ENCODE assay signal across 10 cellular contexts in the genomic region with DNA sequence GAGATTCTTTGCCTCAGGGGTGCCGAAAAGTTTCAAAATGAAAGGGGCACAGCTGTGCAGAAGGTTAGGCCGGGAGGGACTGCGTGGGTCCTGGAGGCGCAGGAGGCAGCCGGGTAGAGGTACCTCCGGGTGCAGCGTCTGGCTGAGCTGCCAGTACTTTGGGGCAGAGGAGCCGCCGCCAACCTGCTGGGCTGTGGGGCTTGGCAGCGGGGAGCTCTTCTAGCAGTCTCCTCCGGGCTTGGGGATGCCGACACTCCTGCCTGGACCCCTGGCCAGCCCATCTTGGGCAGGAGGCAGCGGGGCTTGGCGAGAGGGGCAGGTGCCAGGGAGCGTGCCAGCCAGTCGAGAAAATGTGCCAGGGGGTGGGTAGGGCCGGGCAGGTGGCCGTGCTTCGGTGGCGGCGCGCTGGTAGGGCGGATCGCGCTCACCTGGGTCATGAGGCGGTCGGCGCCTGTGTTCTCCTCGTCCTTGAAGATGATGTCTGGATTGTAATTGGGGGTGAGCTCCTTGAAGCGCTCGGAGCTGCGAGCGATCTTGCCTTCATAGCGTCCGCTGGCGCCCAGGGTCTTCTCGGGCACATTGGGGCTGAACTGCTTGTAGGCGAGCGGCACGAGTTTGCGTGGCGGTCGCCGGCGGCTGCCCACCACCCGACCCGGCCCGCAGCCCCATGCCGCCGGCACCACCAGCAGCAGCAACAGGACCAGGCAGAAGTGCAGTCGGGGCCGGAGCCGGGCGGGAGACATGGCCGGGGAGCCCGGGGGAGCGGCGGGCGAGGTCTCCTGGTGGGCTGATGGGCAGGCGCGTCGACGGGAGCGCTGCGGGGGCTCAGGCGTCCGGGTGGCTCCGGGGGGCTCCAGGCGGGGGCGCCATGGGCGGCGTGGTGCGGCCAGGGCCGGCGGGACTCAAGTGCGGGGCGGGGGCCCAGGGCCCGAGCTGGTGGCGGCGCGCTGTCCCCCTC. TPM values are rescaled to one million over a fixed set of nuclear protein-coding genes. Genes with fewer than 3 reads are reported as not detected.
DNase-seq lines count a peak whose midpoint lies in the region; ATAC-seq and TF ChIP-seq lines count a peak whose summit lies in the region.
"Had no signal": no experiment of that assay in that cellular context is flagged by ENCODE, and none has a peak within 500 bp of the region (broad histone marks: within the 10 kb centered on the region; RNA-seq: fewer than 3 reads in every experiment).

No MANE protein-coding gene starts in this region.

- 3% methylated on average over 81 of the region's 81 CpGs for WGBS in right cardiac atrium
- 2% methylated on average over 81 of the region's 81 CpGs for WGBS in urinary bladder
- WGBS in spleen, 5 donors = 4 to 8% (median 6%) methylated on average over 8 to 81 of the region's 81 CpGs

- peak overlapping the region; percentile 42 for H3K4me3 Mint-ChIP-seq in activated naive CD8-positive, alpha-beta T cell treated with anti-CD3 and anti-CD28 coated beads for 36 hours

- H3K9me3 ChIP-seq in right cardiac atrium (ENCODE audit: control insufficient read depth, low read length) = no peaks in the 10 kb centered on the region
- H3K9me3 ChIP-seq in right atrium auricular region = no peaks in the 10 kb centered on the region
- no peaks in the 10 kb centered on the region for H3K9me3 ChIP-seq in mucosa of descending colon
- H3K9me3 ChIP-seq in spleen = no peaks in the 10 kb centered on the region

- no peak overlapping the region for H3K27ac ChIP-seq in right cardiac atrium (ENCODE audit: low read length)
- no peak overlapping the region for H3K27ac ChIP-seq in right atrium auricular region
- no peak overlapping the region for H3K27ac ChIP-seq in urinary bladder (ENCODE audit: low read depth)
- H3K27ac ChIP-seq in spleen = no peak overlapping the region
- H3K27ac ChIP-seq: epithelial cell of prostate had no signal

- H3K27ac Mint-ChIP-seq in activated naive CD8-positive, alpha-beta T cell treated with anti-CD3 and anti-CD28 coated beads for 36 hours = no peak overlapping the region

- ATAC-seq in right cardiac atrium = no peak
- peak; percentile 9 for ATAC-seq in mucosa of descending colon
- ATAC-seq in HG02981 (IDR thresholded peaks at IDR 0.05; ENCODE audit: unreplicated experiment) = no peak
- no peak for ATAC-seq in HG02763 (IDR thresholded peaks at IDR 0.05; ENCODE audit: unreplicated experiment)

- intact Hi-C loops in right cardiac atrium (cut with DNase I) = loop anchor here (2.0 to 10.0 kb wide), 5 partner anchors 59 to 95 kb away; no protein-coding TSS in a partner anchor
- intact Hi-C loops in mucosa of descending colon (cut with DNase I, micrococcal nuclease) = loop anchor here in 1 of 2 donors (10.0 kb wide), 1 partner anchor 95 kb away; no protein-coding TSS in a partner anchor
- intact Hi-C loops in spleen (cut with DNase I; ENCODE audit: low total_unique reads) = loop anchor here (10.0 kb wide), 2 partner anchors 55 to 95 kb away; no protein-coding TSS in a partner anchor

- H3K4me1 ChIP-seq in right cardiac atrium (ENCODE audit: control insufficient read depth, insufficient read depth, low read length) (peaks cover 6% of the 10 kb centered on the region), right atrium auricular region (peaks cover 0 to 38% of the 10 kb centered on the region in 2 donors), mucosa of descending colon (ENCODE audit: low read depth) (peaks cover 30% of the 10 kb centered on the region), urinary bladder (ENCODE audit: insufficient read depth) (peaks cover 4% of the 10 kb centered on the region), spleen (peaks cover 27 to 46% (median 41%) of the 10 kb centered on the region in 6 donors)

- H3K4me1 Mint-ChIP-seq in activated naive CD8-positive, alpha-beta T cell treated with anti-CD3 and anti-CD28 coated beads for 36 hours = peaks cover 14% of the 10 kb centered on the region

- H3K9me3 Mint-ChIP-seq in activated naive CD8-positive, alpha-beta T cell treated with anti-CD3 and anti-CD28 coated beads for 36 hours = no peaks in the 10 kb centered on the region

- H3K27me3 Mint-ChIP-seq in activated naive CD8-positive, alpha-beta T cell treated with anti-CD3 and anti-CD28 coated beads for 36 hours = peaks cover 74% of the 10 kb centered on the region

- no peak for TF ChIP-seq CTCF in right atrium auricular region (IDR thresholded peaks at IDR 0.05)
- no peak for TF ChIP-seq CTCF in mucosa of descending colon (IDR thresholded peaks at IDR 0.05)
- TF ChIP-seq CTCF in spleen (IDR thresholded peaks at IDR 0.05 in 8 of 11, conservative IDR thresholded peaks at IDR 0.05 in 3 of 11) = no peak

- H3K36me3 ChIP-seq in right atrium auricular region (no peaks in the 10 kb centered on the region), mucosa of descending colon (ENCODE audit: low read depth) (peaks cover 4% of the 10 kb centered on the region), urinary bladder (ENCODE audit: insufficient read depth) (no peaks in the 10 kb centered on the region), spleen (no peaks in the 10 kb centered on the region)

- no peak for TF ChIP-seq POLR2A in spleen (IDR thresholded peaks at IDR 0.05)

- H3K36me3 Mint-ChIP-seq in activated naive CD8-positive, alpha-beta T cell treated with anti-CD3 and anti-CD28 coated beads for 36 hours = no peaks in the 10 kb centered on the region

- H3K4me3 ChIP-seq in right cardiac atrium (ENCODE audit: low read length) (peak overlapping the region; percentile 41), right atrium auricular region (peak overlapping the region in 1 of 2 donors; percentile 33), mucosa of descending colon (peak overlapping the region; percentile 58), urinary bladder (ENCODE audit: low read depth, low read length) (peak overlapping the region; percentile 42), spleen (peak overlapping the region in 4 of 8 donors; percentile 4 to 61 (median 12))

- DNase-seq in right cardiac atrium (peak in 1 of 3 donors; percentile 53), right atrium auricular region (ENCODE audit: low spot score) (no peak), mucosa of descending colon (peak in 2 of 3 donors; percentile 62 to 65), spleen (no peak)
- DNase-seq in activated naive CD8-positive, alpha-beta T cell treated with anti-CD3 and anti-CD28 coated beads for 36 hours = peak; percentile 22
- DNase-seq: NCI-H2081 treated with DMSO at 0.1 percent for 48 hours had no signal

- no peaks in the 10 kb centered on the region for H3K27me3 ChIP-seq in right cardiac atrium (ENCODE audit: control insufficient read depth, insufficient read depth)
- peaks cover 21 to 45% of the 10 kb centered on the region in 2 donors for H3K27me3 ChIP-seq in right atrium auricular region
- H3K27me3 ChIP-seq in spleen (replicated peaks in 1 of 7) = peaks cover 18 to 97% (median 74%) of the 10 kb centered on the region in 7 donors

RNA-seq across cellular contexts. Expression of a gene that starts 0.7 kb away (rescaled TPM):
- total RNA-seq in right cardiac atrium (not detected), right atrium auricular region (not detected), mucosa of descending colon (10 to 100 TPM; 31.0 to 91.2 (median 57.6) TPM), urinary bladder (not detected), spleen (not detected)
- polyA plus RNA-seq in right cardiac atrium (0.05 TPM), urinary bladder (0.13 TPM), spleen (under 1 TPM in 2 of 3 donors, not detected in 1; 0.06 to 0.13 TPM)
- total RNA-seq in activated naive CD8-positive, alpha-beta T cell treated with anti-CD3 and anti-CD28 coated beads for 36 hours = not detected

RNA-seq across cellular contexts. Expression of a gene that starts 18.7 kb away (rescaled TPM):
- total RNA-seq in right cardiac atrium (not detected), right atrium auricular region (not detected), mucosa of descending colon (under 1 TPM; 0.09 to 0.46 (median 0.27) TPM), urinary bladder (not detected), spleen (under 1 TPM in 1 of 7 donors, not detected in 6; 0.28 TPM)
- polyA plus RNA-seq in right cardiac atrium (not detected), urinary bladder (not detected), spleen (not detected)
- total RNA-seq in activated naive CD8-positive, alpha-beta T cell treated with anti-CD3 and anti-CD28 coated beads for 36 hours = not detected

Comparison
In these comparisons a context has a peak if more than half of its experiments do, and no peak if none do; other contexts are left out.
1. DNase-seq: peak in activated naive CD8-positive, alpha-beta T cell treated with anti-CD3 and anti-CD28 coated beads for 36 hours (single experiment) and mucosa of descending colon (2 of 3); none in right atrium auricular region (single experiment) and spleen (single experiment).
2. RNA of a gene that starts 0.7 kb away (total RNA-seq): 31.0 to 91.2 TPM in mucosa of descending colon; not detected in urinary bladder (single experiment), not detected in right atrium auricular region, not detected in right cardiac atrium, not detected in activated naive CD8-positive, alpha-beta T cell treated with anti-CD3 and anti-CD28 coated beads for 36 hours and not detected in spleen; every median in the first group is over 10 times any median in the second.